21 cellular contexts compared by ENCODE assay signal in genomic region chr1:221635305-221635704, GRCh38.
DNase-seq lines count a peak whose midpoint lies in the region; ATAC-seq, FAIRE-seq and TF ChIP-seq lines count a peak whose summit lies in the region.
"Had no signal": no experiment of that assay in that cellular context is flagged by ENCODE, and none has a peak within 500 bp of the region (broad histone marks: within the 10 kb centered on the region; RNA-seq: fewer than 3 reads in every experiment).

No MANE protein-coding gene starts in this region.

- no peak overlapping the region for H3K4me3 Mint-ChIP-seq in natural killer cell treated with Interleukin-12 subunit alpha and Interleukin-12 subunit beta and Interleukin-15 and Interleukin-18, amount 100 ng/mL, for 72 hours
- H3K4me3 Mint-ChIP-seq in natural killer cell, result no peak overlapping the region
- H3K4me3 Mint-ChIP-seq: CD4-positive, CD25-positive, alpha-beta regulatory T cell; CD8-positive, alpha-beta memory T cell; HFFc6 had no signal

- no peaks in the 10 kb centered on the region for H3K27me3 Mint-ChIP-seq in natural killer cell treated with Interleukin-12 subunit alpha and Interleukin-12 subunit beta and Interleukin-15 and Interleukin-18, amount 100 ng/mL, for 72 hours
- peaks cover 0 to 4% of the 10 kb centered on the region in 2 donors for H3K27me3 Mint-ChIP-seq in natural killer cell (ENCODE audit: low read depth in 2 of 2)
- H3K27me3 Mint-ChIP-seq: CD4-positive, CD25-positive, alpha-beta regulatory T cell; CD8-positive, alpha-beta memory T cell had no signal

- H3K36me3 Mint-ChIP-seq in natural killer cell treated with Interleukin-12 subunit alpha and Interleukin-12 subunit beta and Interleukin-15 and Interleukin-18, amount 100 ng/mL, for 72 hours, result no peaks in the 10 kb centered on the region
- H3K36me3 Mint-ChIP-seq in natural killer cell, result no peaks in the 10 kb centered on the region
- H3K36me3 Mint-ChIP-seq: CD4-positive, CD25-positive, alpha-beta regulatory T cell; CD8-positive, alpha-beta memory T cell had no signal

- no peak overlapping the region for H3K9ac ChIP-seq in K562 (ENCODE audit: insufficient read depth in 1 of 2, low read depth in 2 of 2, low read length in 2 of 2)

- in situ Hi-C loops in K562 (cut with MboI), result no loop called here

- peak overlapping the region; percentile 2 to 51 for H3K27ac Mint-ChIP-seq in natural killer cell treated with Interleukin-12 subunit alpha and Interleukin-12 subunit beta and Interleukin-15 and Interleukin-18, amount 100 ng/mL, for 72 hours
- no peak overlapping the region for H3K27ac Mint-ChIP-seq in natural killer cell
- H3K27ac Mint-ChIP-seq: CD4-positive, CD25-positive, alpha-beta regulatory T cell; CD8-positive, alpha-beta memory T cell; HFFc6 had no signal

- H3K4me2 ChIP-seq in K562 (ENCODE audit: insufficient read depth, low read length), result no peak overlapping the region

- H3K79me2 ChIP-seq in K562 (ENCODE audit: control insufficient read depth, insufficient read depth, low read length), result no peaks in the 10 kb centered on the region

- no peaks in the 10 kb centered on the region for H3K36me3 ChIP-seq in K562 (ENCODE audit: control insufficient read depth, insufficient read depth, low read length)
- no peaks in the 10 kb centered on the region for H3K36me3 ChIP-seq in adrenal gland (replicated peaks in 1 of 2)
- H3K36me3 ChIP-seq: BE2C had no signal

- no peak for FAIRE-seq in K562 (lab: Jason Lieb, UNC)
- FAIRE-seq: GM12892, GM18507 had no signal

- H3K9me3 ChIP-seq in K562 (replicated peaks; ENCODE audit: control insufficient read depth, insufficient read depth, low read depth, low read length), result no peaks in the 10 kb centered on the region
- no peaks in the 10 kb centered on the region for H3K9me3 ChIP-seq in adrenal gland (replicated peaks in 1 of 3)
- H3K9me3 ChIP-seq: BE2C had no signal

- H3K4me1 Mint-ChIP-seq in natural killer cell treated with Interleukin-12 subunit alpha and Interleukin-12 subunit beta and Interleukin-15 and Interleukin-18, amount 100 ng/mL, for 72 hours (ENCODE audit: low read depth in 2 of 2), result peaks cover 19 to 28% of the 10 kb centered on the region in 2 donors
- H3K4me1 Mint-ChIP-seq in natural killer cell, result peaks cover 4 to 10% of the 10 kb centered on the region in 2 donors

- WGBS in K562 (ENCODE audit: insufficient coverage, low coverage, missing lambda C conversion rate), result 8% methylated on average over 2 of the region's 2 CpGs
- WGBS in adrenal gland, 4 donors, result 86 to 94% (median 92%) methylated on average over 2 of the region's 2 CpGs

- DNase-seq in natural killer cell treated with Interleukin-12 subunit alpha and Interleukin-12 subunit beta and Interleukin-15 and Interleukin-18, amount 100 ng/mL, for 72 hours (ENCODE audit: low spot score), result no peak
- no peak for DNase-seq in natural killer cell
- peak in 1 of 4 experiments; percentile 44 for DNase-seq in K562 (ENCODE audit: extremely low read depth in 1 of 4, low spot score in 3 of 4)
- DNase-seq in foreskin keratinocyte, result peak; percentile 12 to 41
- no peak for DNase-seq in Ammon's horn (ENCODE audit: low spot score)
- no peak for DNase-seq in UCSD-AML1 (lab: John Stamatoyannopoulos, UW; ENCODE audit: unreplicated experiment)
- DNase-seq in adrenal gland, result no peak
- DNase-seq: BE2C; C1 segment of cervical spinal cord; CD4-positive, CD25-positive, alpha-beta regulatory T cell; CD8-positive, alpha-beta memory T cell; COR-L47; DMS79; GDM1; GOT3; H7; HFFc6 had no signal

- CTCF ChIA-PET in K562 (lab: Yijun Ruan, JAX; ENCODE audit: low intra/inter-chr PET ratio), result no interaction called here

- H4K20me1 ChIP-seq in K562 (replicated peaks; ENCODE audit: control insufficient read depth, insufficient read depth, low read length), result no peaks in the 10 kb centered on the region

- ATAC-seq in natural killer cell treated with Interleukin-12 subunit alpha and Interleukin-12 subunit beta and Interleukin-15 and Interleukin-18, amount 100 ng/mL, for 72 hours, result no peak
- ATAC-seq in natural killer cell (no peak), K562 (peak; percentile 21; the same call in 2 of the 3 replicates), foreskin keratinocyte (peak; percentile 53)
- ATAC-seq: HCT116 had no signal

- H3K4me1 ChIP-seq in K562 (replicated peaks in 1 of 2; ENCODE audit: control insufficient read depth in 2 of 2, insufficient read depth in 2 of 2, low read length in 2 of 2) (peaks cover 0 to 20% of the 10 kb centered on the region in 2 experiments; a peak in 4 of 5 replicates), foreskin keratinocyte (peaks cover 4% of the 10 kb centered on the region), adrenal gland (replicated peaks in 1 of 2) (peaks cover 0 to 11% of the 10 kb centered on the region in 2 donors)

- H3K27me3 ChIP-seq in K562 (ENCODE audit: control insufficient read depth in 2 of 2, insufficient read depth in 2 of 2, low read length in 2 of 2), result no peaks in the 10 kb centered on the region
- H3K27me3 ChIP-seq in foreskin keratinocyte, result no peaks in the 10 kb centered on the region
- no peaks in the 10 kb centered on the region for H3K27me3 ChIP-seq in adrenal gland
- H3K27me3 ChIP-seq: BE2C had no signal

- intact Hi-C loops in natural killer cell (cut with micrococcal nuclease), result no loop called here
- intact Hi-C loops in K562 (cut with micrococcal nuclease), result no loop called here
- intact Hi-C loops in adrenal gland (cut with DNase I), result no loop called here

- H3K9me1 ChIP-seq in K562 (ENCODE audit: control insufficient read depth, insufficient read depth, low read length), result no peaks in the 10 kb centered on the region

- H2AFZ ChIP-seq in K562 (ENCODE audit: low read depth, low read length), result no peak overlapping the region

- H3K4me3 ChIP-seq in K562 (no peak overlapping the region), adrenal gland (no peak overlapping the region)

- no peak for TF ChIP-seq EP300 in K562 (IDR thresholded peaks at IDR 0.05; ENCODE audit: low read length)

- TF ChIP-seq CTCF in natural killer cell (IDR thresholded peaks at IDR 0.05), result no peak
- no peak for TF ChIP-seq CTCF in K562 (IDR thresholded peaks at IDR 0.05 in 2 of 3, conservative IDR thresholded peaks at IDR 0.05 in 1 of 3; ENCODE audit: insufficient read depth in 2 of 3, low read depth in 1 of 3, low read length in 3 of 3)
- no peak for TF ChIP-seq CTCF in foreskin keratinocyte (conservative IDR thresholded peaks at IDR 0.05)
- no peak for TF ChIP-seq CTCF in adrenal gland (IDR thresholded peaks at IDR 0.05)

- H3K9me3 Mint-ChIP-seq in natural killer cell treated with Interleukin-12 subunit alpha and Interleukin-12 subunit beta and Interleukin-15 and Interleukin-18, amount 100 ng/mL, for 72 hours, result no peaks in the 10 kb centered on the region
- no peaks in the 10 kb centered on the region for H3K9me3 Mint-ChIP-seq in natural killer cell
- H3K9me3 Mint-ChIP-seq: CD8-positive, alpha-beta memory T cell; HFFc6 had no signal

- TF ChIP-seq POLR2A in K562 (conservative IDR thresholded peaks at IDR 0.05) (no peak), adrenal gland (IDR thresholded peaks at IDR 0.05) (no peak)

- POLR2A ChIA-PET in K562 (lab: Yijun Ruan, JAX), result interaction anchor here (1.5 kb wide), 1 partner anchor 10 kb away, joined by 8 read pairs; no protein-coding TSS in a partner anchor

- no peak for TF ChIP-seq RAD21 in K562 (CRISPR knock-in tag; conservative IDR thresholded peaks at IDR 0.05 in 1 of 2, IDR thresholded peaks at IDR 0.05 in 1 of 2)

- no TSS peak for BruUV-seq in K562 (replicated peaks; lab: Mats Ljungman, UMichigan)

- H3K27ac ChIP-seq in K562 (ENCODE audit: extremely low read depth, low read depth, low read length), result no peak overlapping the region
- H3K27ac ChIP-seq in foreskin keratinocyte, result no peak overlapping the region
- H3K27ac ChIP-seq in adrenal gland, result no peak overlapping the region
- H3K27ac ChIP-seq: HL-60 had no signal

TF ChIP-seq in K562, 482 proteins besides CTCF, POLR2A, EP300 and RAD21:
- TF ChIP-seq RCOR1 (IDR thresholded peaks at IDR 0.05; ENCODE audit: borderline replicate concordance in 1 of 2, low read depth in 2 of 2, low read length in 2 of 2), result 0 out of 4 replicates have a peak, but pooled peaks of 1 of the 2 experiments have one; percentile 11
- TF ChIP-seq CHCHD3 (CRISPR knock-in tag; IDR thresholded peaks at IDR 0.05), result no peak
- peak; percentile 36; the same call in 1 of the 2 replicates for TF ChIP-seq CEBPB (tag; IDR thresholded peaks at IDR 0.05)
- TF ChIP-seq ARID1B (IDR thresholded peaks at IDR 0.05), result peak; percentile 17; the same call in 1 of the 2 replicates
- TF ChIP-seq ZNF436 (CRISPR knock-in tag; IDR thresholded peaks at IDR 0.05), result no peak
- TF ChIP-seq ELF4 (CRISPR knock-in tag; IDR thresholded peaks at IDR 0.05), result 0 out of 2 replicates have a peak, but pooled peaks have one; percentile 7
- peak; percentile 33; the same call in 1 of the 2 replicates for TF ChIP-seq MAFG (tag; conservative IDR thresholded peaks at IDR 0.05)
- peak; percentile 59; the same call in 1 of the 2 replicates for TF ChIP-seq C11orf30 (IDR thresholded peaks at IDR 0.05; ENCODE audit: low read depth)
- TF ChIP-seq ZNF316 (IDR thresholded peaks at IDR 0.05), result peak; percentile 58; the same call in 1 of the 2 replicates
- no peak for TF ChIP-seq SMARCE1 (IDR thresholded peaks at IDR 0.05)
- TF ChIP-seq CEBPG (CRISPR knock-in tag; IDR thresholded peaks at IDR 0.05), result no peak
- TF ChIP-seq CEBPG (tag; conservative IDR thresholded peaks at IDR 0.05 in 1 of 2, IDR thresholded peaks at IDR 0.05 in 1 of 2), result peak in 1 of 2 experiments; percentile 42; a peak in 1 of 4 replicates
- TF ChIP-seq HOXB6 (CRISPR knock-in tag; IDR thresholded peaks at IDR 0.05; ENCODE audit: borderline replicate concordance), result no peak

Comparison
In these comparisons a context has a peak if more than half of its experiments do, and no peak if none do; other contexts are left out.
1. H3K27ac Mint-ChIP-seq: peak in natural killer cell treated with Interleukin-12 subunit alpha and Interleukin-12 subunit beta and Interleukin-15 and Interleukin-18, amount 100 ng/mL, for 72 hours (2 of 2); none in natural killer cell (0 of 2).
2. ATAC-seq: peak in K562 (single experiment) and foreskin keratinocyte (single experiment); none in natural killer cell treated with Interleukin-12 subunit alpha and Interleukin-12 subunit beta and Interleukin-15 and Interleukin-18, amount 100 ng/mL, for 72 hours (0 of 2) and natural killer cell (0 of 3).
3. DNase-seq: peak in foreskin keratinocyte (2 of 2); none in natural killer cell treated with Interleukin-12 subunit alpha and Interleukin-12 subunit beta and Interleukin-15 and Interleukin-18, amount 100 ng/mL, for 72 hours (single experiment), natural killer cell (single experiment), Ammon's horn (single experiment), UCSD-AML1 (single experiment) and adrenal gland (0 of 7).